In the genomic region with DNA sequence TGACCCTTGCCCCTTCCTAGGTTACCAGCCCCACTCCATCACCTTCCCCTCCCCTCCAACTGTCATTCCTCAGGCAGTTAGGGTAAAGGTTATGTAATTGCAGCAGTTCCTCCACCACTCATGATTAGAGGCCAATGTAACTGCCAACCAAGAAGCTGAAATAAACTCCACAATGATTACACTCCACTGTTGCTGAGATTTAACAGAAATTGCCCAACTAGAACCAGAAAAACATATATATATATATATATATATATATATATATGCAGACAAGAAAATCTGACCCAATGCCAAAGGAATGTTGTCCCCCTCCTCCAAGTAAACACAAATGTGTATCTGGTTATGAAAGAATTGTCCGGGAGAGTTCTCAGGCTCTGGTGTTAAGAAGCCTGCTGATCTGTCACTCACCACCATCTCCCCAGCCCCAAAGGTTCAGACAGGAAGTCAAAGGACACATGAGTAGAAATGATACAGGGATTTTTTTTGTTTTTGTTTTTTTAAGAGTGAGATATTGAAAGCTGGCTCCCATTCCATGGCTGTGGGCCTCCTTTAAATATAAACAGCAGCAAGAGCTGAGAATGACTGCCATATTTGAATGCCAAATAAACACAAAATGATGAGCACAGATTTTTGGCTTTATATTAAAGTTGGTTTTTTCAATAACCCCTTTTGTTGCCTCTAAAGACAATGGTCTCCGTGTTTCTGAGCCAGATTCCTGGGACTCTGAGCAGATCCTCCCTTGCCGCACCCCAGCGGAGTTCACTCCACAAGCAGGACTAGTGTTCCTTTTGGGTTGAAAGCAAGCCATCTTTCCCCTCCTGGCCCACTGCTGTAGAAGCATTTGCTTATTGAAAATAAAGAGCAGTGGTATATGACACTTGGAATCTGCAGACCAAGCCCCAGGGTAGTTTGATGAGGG, we compare ENCODE assay signal across 2 cellular contexts.
A peak's percentile ranks its signal among the peaks of the same experiment; 100 is the strongest.
TF ChIP-seq lines count a peak whose summit lies in the region.

No MANE protein-coding gene starts in this region.

TF ChIP-seq in IMR-90, 13 proteins besides CTCF, POLR2A, EP300 and RAD21:
- TF ChIP-seq BHLHE40 (IDR thresholded peaks at IDR 0.05; ENCODE audit: low read depth, low read length) (no peak), RCOR1 (IDR thresholded peaks at IDR 0.05; ENCODE audit: insufficient replicate concordance, low read length) (no peak), FOS (IDR thresholded peaks at IDR 0.05; ENCODE audit: low read depth, low read length) (no peak), CEBPB (IDR thresholded peaks at IDR 0.05; ENCODE audit: low read depth, low read length) (peak; percentile 47; the same call in 1 of the 2 replicates)

TF ChIP-seq in HepG2, 621 proteins besides CTCF, POLR2A, EP300 and RAD21 (continues in another document):
- TF ChIP-seq, protein P1, sequence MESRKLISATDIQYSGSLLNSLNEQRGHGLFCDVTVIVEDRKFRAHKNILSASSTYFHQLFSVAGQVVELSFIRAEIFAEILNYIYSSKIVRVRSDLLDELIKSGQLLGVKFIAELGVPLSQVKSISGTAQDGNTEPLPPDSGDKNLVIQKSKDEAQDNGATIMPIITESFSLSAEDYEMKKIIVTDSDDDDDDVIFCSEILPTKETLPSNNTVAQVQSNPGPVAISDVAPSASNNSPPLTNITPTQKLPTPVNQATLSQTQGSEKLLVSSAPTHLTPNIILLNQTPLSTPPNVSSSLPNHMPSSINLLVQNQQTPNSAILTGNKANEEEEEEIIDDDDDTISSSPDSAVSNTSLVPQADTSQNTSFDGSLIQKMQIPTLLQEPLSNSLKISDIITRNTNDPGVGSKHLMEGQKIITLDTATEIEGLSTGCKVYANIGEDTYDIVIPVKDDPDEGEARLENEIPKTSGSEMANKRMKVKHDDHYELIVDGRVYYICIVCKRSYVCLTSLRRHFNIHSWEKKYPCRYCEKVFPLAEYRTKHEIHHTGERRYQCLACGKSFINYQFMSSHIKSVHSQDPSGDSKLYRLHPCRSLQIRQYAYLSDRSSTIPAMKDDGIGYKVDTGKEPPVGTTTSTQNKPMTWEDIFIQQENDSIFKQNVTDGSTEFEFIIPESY (CRISPR knock-in tag; IDR thresholded peaks at IDR 0.05), result no peak
- TF ChIP-seq ATF7 (IDR thresholded peaks at IDR 0.05), result no peak
- peak; percentile 20; the same call in 1 of the 2 replicates for TF ChIP-seq ATF7 (CRISPR knock-in tag; IDR thresholded peaks at IDR 0.05)
- peak; percentile 19; the same call in 1 of the 2 replicates for TF ChIP-seq ERF (CRISPR knock-in tag; IDR thresholded peaks at IDR 0.05)
- peak; percentile 64 for TF ChIP-seq TEAD3 (CRISPR knock-in tag; optimal IDR thresholded peaks at IDR 0.05; ENCODE audit: borderline replicate concordance)
- peak; percentile 20; the same call in 1 of the 2 replicates for TF ChIP-seq RXRB (CRISPR knock-in tag; IDR thresholded peaks at IDR 0.05; ENCODE audit: borderline replicate concordance)
- TF ChIP-seq JUND (CRISPR knock-in tag; IDR thresholded peaks at IDR 0.05), result 0 out of 2 replicates have a peak, but pooled peaks have one; percentile 7
- TF ChIP-seq TOE1 (CRISPR knock-in tag; IDR thresholded peaks at IDR 0.05), result no peak
- no peak for TF ChIP-seq XRCC5 (optimal IDR thresholded peaks at IDR 0.05; ENCODE audit: low read length)
- peak; percentile 55; the same call in 1 of the 2 replicates for TF ChIP-seq SOX5 (CRISPR knock-in tag; IDR thresholded peaks at IDR 0.05; ENCODE audit: borderline replicate concordance)
- peak; percentile 68 for TF ChIP-seq TARDBP (CRISPR knock-in tag; IDR thresholded peaks at IDR 0.05)
- TF ChIP-seq SMARCE1 (IDR thresholded peaks at IDR 0.05; ENCODE audit: borderline replicate concordance), result no peak
- TF ChIP-seq CBFB (CRISPR knock-in tag; IDR thresholded peaks at IDR 0.05), result no peak
- TF ChIP-seq GFI1 (CRISPR knock-in tag; IDR thresholded peaks at IDR 0.05; ENCODE audit: borderline replicate concordance), result peak; percentile 74
- TF ChIP-seq YEATS4 (CRISPR knock-in tag; IDR thresholded peaks at IDR 0.05; ENCODE audit: borderline replicate concordance), result 0 out of 2 replicates have a peak, but pooled peaks have one; percentile 50
- TF ChIP-seq ELF3 (CRISPR knock-in tag; IDR thresholded peaks at IDR 0.05), result peak; percentile 29; the same call in 1 of the 2 replicates
- peak; percentile 85 for TF ChIP-seq FOXP1 (IDR thresholded peaks at IDR 0.05)
- TF ChIP-seq FOXP1 (CRISPR knock-in tag; IDR thresholded peaks at IDR 0.05), result peak; percentile 69
- no peak for TF ChIP-seq ARNTL (CRISPR knock-in tag; IDR thresholded peaks at IDR 0.05)
- TF ChIP-seq SAP130 (CRISPR knock-in tag; IDR thresholded peaks at IDR 0.05; ENCODE audit: low read depth), result peak; percentile 28; the same call in 1 of the 2 replicates
- TF ChIP-seq SOX6 (IDR thresholded peaks at IDR 0.05), result no peak
- peak; percentile 52; the same call in 1 of the 2 replicates for TF ChIP-seq SOX6 (CRISPR knock-in tag; IDR thresholded peaks at IDR 0.05)
- TF ChIP-seq SMAD9 (CRISPR knock-in tag; IDR thresholded peaks at IDR 0.05), result no peak
- TF ChIP-seq, protein P2, sequence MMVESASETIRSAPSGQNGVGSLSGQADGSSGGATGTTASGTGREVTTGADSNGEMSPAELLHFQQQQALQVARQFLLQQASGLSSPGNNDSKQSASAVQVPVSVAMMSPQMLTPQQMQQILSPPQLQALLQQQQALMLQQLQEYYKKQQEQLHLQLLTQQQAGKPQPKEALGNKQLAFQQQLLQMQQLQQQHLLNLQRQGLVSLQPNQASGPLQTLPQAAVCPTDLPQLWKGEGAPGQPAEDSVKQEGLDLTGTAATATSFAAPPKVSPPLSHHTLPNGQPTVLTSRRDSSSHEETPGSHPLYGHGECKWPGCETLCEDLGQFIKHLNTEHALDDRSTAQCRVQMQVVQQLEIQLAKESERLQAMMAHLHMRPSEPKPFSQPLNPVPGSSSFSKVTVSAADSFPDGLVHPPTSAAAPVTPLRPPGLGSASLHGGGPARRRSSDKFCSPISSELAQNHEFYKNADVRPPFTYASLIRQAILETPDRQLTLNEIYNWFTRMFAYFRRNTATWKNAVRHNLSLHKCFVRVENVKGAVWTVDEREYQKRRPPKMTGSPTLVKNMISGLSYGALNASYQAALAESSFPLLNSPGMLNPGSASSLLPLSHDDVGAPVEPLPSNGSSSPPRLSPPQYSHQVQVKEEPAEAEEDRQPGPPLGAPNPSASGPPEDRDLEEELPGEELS (CRISPR knock-in tag; IDR thresholded peaks at IDR 0.05), result peak; percentile 67
- TF ChIP-seq ONECUT2 (CRISPR knock-in tag; IDR thresholded peaks at IDR 0.05), result no peak
- TF ChIP-seq, protein P3, sequence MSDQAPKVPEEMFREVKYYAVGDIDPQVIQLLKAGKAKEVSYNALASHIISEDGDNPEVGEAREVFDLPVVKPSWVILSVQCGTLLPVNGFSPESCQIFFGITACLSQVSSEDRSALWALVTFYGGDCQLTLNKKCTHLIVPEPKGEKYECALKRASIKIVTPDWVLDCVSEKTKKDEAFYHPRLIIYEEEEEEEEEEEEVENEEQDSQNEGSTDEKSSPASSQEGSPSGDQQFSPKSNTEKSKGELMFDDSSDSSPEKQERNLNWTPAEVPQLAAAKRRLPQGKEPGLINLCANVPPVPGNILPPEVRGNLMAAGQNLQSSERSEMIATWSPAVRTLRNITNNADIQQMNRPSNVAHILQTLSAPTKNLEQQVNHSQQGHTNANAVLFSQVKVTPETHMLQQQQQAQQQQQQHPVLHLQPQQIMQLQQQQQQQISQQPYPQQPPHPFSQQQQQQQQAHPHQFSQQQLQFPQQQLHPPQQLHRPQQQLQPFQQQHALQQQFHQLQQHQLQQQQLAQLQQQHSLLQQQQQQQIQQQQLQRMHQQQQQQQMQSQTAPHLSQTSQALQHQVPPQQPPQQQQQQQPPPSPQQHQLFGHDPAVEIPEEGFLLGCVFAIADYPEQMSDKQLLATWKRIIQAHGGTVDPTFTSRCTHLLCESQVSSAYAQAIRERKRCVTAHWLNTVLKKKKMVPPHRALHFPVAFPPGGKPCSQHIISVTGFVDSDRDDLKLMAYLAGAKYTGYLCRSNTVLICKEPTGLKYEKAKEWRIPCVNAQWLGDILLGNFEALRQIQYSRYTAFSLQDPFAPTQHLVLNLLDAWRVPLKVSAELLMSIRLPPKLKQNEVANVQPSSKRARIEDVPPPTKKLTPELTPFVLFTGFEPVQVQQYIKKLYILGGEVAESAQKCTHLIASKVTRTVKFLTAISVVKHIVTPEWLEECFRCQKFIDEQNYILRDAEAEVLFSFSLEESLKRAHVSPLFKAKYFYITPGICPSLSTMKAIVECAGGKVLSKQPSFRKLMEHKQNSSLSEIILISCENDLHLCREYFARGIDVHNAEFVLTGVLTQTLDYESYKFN (CRISPR knock-in tag; conservative IDR thresholded peaks at IDR 0.05), result 0 out of 2 replicates have a peak, but pooled peaks have one; percentile 28
- TF ChIP-seq, protein P4, sequence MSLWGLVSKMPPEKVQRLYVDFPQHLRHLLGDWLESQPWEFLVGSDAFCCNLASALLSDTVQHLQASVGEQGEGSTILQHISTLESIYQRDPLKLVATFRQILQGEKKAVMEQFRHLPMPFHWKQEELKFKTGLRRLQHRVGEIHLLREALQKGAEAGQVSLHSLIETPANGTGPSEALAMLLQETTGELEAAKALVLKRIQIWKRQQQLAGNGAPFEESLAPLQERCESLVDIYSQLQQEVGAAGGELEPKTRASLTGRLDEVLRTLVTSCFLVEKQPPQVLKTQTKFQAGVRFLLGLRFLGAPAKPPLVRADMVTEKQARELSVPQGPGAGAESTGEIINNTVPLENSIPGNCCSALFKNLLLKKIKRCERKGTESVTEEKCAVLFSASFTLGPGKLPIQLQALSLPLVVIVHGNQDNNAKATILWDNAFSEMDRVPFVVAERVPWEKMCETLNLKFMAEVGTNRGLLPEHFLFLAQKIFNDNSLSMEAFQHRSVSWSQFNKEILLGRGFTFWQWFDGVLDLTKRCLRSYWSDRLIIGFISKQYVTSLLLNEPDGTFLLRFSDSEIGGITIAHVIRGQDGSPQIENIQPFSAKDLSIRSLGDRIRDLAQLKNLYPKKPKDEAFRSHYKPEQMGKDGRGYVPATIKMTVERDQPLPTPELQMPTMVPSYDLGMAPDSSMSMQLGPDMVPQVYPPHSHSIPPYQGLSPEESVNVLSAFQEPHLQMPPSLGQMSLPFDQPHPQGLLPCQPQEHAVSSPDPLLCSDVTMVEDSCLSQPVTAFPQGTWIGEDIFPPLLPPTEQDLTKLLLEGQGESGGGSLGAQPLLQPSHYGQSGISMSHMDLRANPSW (CRISPR knock-in tag; IDR thresholded peaks at IDR 0.05; ENCODE audit: borderline replicate concordance), result no peak
- TF ChIP-seq ZNF430 (CRISPR knock-in tag; IDR thresholded peaks at IDR 0.05), result 0 out of 2 replicates have a peak, but pooled peaks have one; percentile 31
- TF ChIP-seq, protein P5, sequence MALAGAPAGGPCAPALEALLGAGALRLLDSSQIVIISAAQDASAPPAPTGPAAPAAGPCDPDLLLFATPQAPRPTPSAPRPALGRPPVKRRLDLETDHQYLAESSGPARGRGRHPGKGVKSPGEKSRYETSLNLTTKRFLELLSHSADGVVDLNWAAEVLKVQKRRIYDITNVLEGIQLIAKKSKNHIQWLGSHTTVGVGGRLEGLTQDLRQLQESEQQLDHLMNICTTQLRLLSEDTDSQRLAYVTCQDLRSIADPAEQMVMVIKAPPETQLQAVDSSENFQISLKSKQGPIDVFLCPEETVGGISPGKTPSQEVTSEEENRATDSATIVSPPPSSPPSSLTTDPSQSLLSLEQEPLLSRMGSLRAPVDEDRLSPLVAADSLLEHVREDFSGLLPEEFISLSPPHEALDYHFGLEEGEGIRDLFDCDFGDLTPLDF (CRISPR knock-in tag; IDR thresholded peaks at IDR 0.05), result no peak
- TF ChIP-seq TBX3 (IDR thresholded peaks at IDR 0.05; ENCODE audit: borderline replicate concordance), result peak; percentile 41; the same call in 1 of the 2 replicates
- peak; percentile 49 for TF ChIP-seq NCOA2 (CRISPR knock-in tag; IDR thresholded peaks at IDR 0.05)
- TF ChIP-seq ZNF446 (CRISPR knock-in tag; IDR thresholded peaks at IDR 0.05), result no peak
- TF ChIP-seq CBX5 (CRISPR knock-in tag; IDR thresholded peaks at IDR 0.05; ENCODE audit: borderline replicate concordance), result no peak
- TF ChIP-seq ZKSCAN8 (CRISPR knock-in tag; IDR thresholded peaks at IDR 0.05; ENCODE audit: borderline replicate concordance), result no peak
- TF ChIP-seq CHD4 (IDR thresholded peaks at IDR 0.05; ENCODE audit: borderline replicate concordance, low read length), result peak; percentile 43; the same call in 1 of the 2 replicates
- TF ChIP-seq POLR2G (IDR thresholded peaks at IDR 0.05; ENCODE audit: low read depth, low read length), result peak; percentile 38; the same call in 1 of the 2 replicates
- no peak for TF ChIP-seq ZNF749 (CRISPR knock-in tag; IDR thresholded peaks at IDR 0.05; ENCODE audit: borderline replicate concordance)
- no peak for TF ChIP-seq SRY (CRISPR knock-in tag; IDR thresholded peaks at IDR 0.05)
- no peak for TF ChIP-seq ZFX (CRISPR knock-in tag; IDR thresholded peaks at IDR 0.05; ENCODE audit: low read depth)
- TF ChIP-seq ZNF292 (CRISPR knock-in tag; IDR thresholded peaks at IDR 0.05; ENCODE audit: borderline replicate concordance, low read depth), result no peak
- TF ChIP-seq, protein P6, sequence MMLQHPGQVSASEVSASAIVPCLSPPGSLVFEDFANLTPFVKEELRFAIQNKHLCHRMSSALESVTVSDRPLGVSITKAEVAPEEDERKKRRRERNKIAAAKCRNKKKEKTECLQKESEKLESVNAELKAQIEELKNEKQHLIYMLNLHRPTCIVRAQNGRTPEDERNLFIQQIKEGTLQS (CRISPR knock-in tag; IDR thresholded peaks at IDR 0.05), result peak; percentile 59
- peak; percentile 30; the same call in 1 of the 2 replicates for TF ChIP-seq HNF4A (CRISPR knock-in tag; IDR thresholded peaks at IDR 0.05)
- TF ChIP-seq, protein P7, sequence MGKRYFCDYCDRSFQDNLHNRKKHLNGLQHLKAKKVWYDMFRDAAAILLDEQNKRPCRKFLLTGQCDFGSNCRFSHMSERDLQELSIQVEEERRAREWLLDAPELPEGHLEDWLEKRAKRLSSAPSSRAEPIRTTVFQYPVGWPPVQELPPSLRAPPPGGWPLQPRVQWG (CRISPR knock-in tag; IDR thresholded peaks at IDR 0.05; ENCODE audit: borderline replicate concordance, low read depth), result no peak
- TF ChIP-seq NFIC (IDR thresholded peaks at IDR 0.05; ENCODE audit: low read length), result peak; percentile 36; the same call in 1 of the 2 replicates
- peak; percentile 75 for TF ChIP-seq NR2F6 (IDR thresholded peaks at IDR 0.05)
- peak; percentile 52 for TF ChIP-seq NR2F6 (CRISPR knock-in tag; IDR thresholded peaks at IDR 0.05)
- no peak for TF ChIP-seq TCF12 (IDR thresholded peaks at IDR 0.05)
- no peak for TF ChIP-seq TCF12 (CRISPR knock-in tag; IDR thresholded peaks at IDR 0.05)
- TF ChIP-seq, protein P8, sequence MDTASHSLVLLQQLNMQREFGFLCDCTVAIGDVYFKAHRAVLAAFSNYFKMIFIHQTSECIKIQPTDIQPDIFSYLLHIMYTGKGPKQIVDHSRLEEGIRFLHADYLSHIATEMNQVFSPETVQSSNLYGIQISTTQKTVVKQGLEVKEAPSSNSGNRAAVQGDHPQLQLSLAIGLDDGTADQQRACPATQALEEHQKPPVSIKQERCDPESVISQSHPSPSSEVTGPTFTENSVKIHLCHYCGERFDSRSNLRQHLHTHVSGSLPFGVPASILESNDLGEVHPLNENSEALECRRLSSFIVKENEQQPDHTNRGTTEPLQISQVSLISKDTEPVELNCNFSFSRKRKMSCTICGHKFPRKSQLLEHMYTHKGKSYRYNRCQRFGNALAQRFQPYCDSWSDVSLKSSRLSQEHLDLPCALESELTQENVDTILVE (CRISPR knock-in tag; IDR thresholded peaks at IDR 0.05), result 0 out of 2 replicates have a peak, but pooled peaks have one; percentile 31
